ENCODE assay signal across 7 cellular contexts in genomic region chr18:55589625-55590291, GRCh38. TPM values are rescaled to one million over a fixed set of nuclear protein-coding genes. Genes with fewer than 3 reads are reported as not detected.
A peak's percentile ranks its signal among the peaks of the same experiment; 100 is the strongest.
DNase-seq lines count a peak whose midpoint lies in the region; ATAC-seq and TF ChIP-seq lines count a peak whose summit lies in the region.

No MANE protein-coding gene starts in this region.

- no peaks in the 10 kb centered on the region for H3K36me3 ChIP-seq in spleen

- no peak for TF ChIP-seq CTCF in activated B cell treated with CpG ODN at 0.5 μM for 24 hours (IDR thresholded peaks at IDR 0.05)
- peak in 2 of 11 experiments; percentile 24 to 31 for TF ChIP-seq CTCF in spleen (IDR thresholded peaks at IDR 0.05 in 8 of 11, conservative IDR thresholded peaks at IDR 0.05 in 3 of 11)

- H3K9me3 Mint-ChIP-seq in activated B cell treated with CpG ODN at 0.5 μM for 24 hours = no peaks in the 10 kb centered on the region

- H3K9me3 ChIP-seq in spleen = no peaks in the 10 kb centered on the region

- peak overlapping the region; percentile 76 to 93 (median 90) for H3K27ac ChIP-seq in spleen

- peak overlapping the region; percentile 89 for H3K4me3 Mint-ChIP-seq in activated B cell treated with CpG ODN at 0.5 μM for 24 hours

- intact Hi-C loops in activated B cell treated with CpG ODN at 0.5 μM for 24 hours (cut with micrococcal nuclease) (loop anchor here (1.0 to 5.0 kb wide), 9 partner anchors 16 to 1063 kb away; partner anchors contain the start of genes TXNL1 and WDR7), spleen (cut with DNase I; ENCODE audit: low total_unique reads) (loop anchor here (10.0 kb wide), 1 partner anchor 175 kb away; no protein-coding TSS in a partner anchor)

- H3K4me1 ChIP-seq in spleen = peaks cover 0 to 42% (median 21%) of the 10 kb centered on the region in 6 donors

- peak; percentile 72 for ATAC-seq in GM18858 (IDR thresholded peaks at IDR 0.05; ENCODE audit: unreplicated experiment)
- peak; percentile 81 for ATAC-seq in HG03097 (IDR thresholded peaks at IDR 0.05; ENCODE audit: low FRiP score, unreplicated experiment)
- peak; percentile 86 for ATAC-seq in activated B cell treated with CpG ODN at 0.5 μM for 24 hours (ENCODE audit: low read depth)

- H3K27me3 ChIP-seq in spleen (replicated peaks in 1 of 7) = peaks cover 0 to 23% (median 0%) of the 10 kb centered on the region in 7 donors

- CTCF ChIA-PET in activated B cell treated with CpG ODN at 0.5 μM for 24 hours (lab: Charles Lee) = no interaction called here

- TF ChIP-seq POLR2A in spleen (IDR thresholded peaks at IDR 0.05) = peak; percentile 10 to 69 (median 30)

- H3K27ac Mint-ChIP-seq in activated B cell treated with CpG ODN at 0.5 μM for 24 hours = peak overlapping the region; percentile 89

- peak overlapping the region; percentile 18 to 74 (median 52) for H3K4me3 ChIP-seq in spleen

- H3K36me3 Mint-ChIP-seq in activated B cell treated with CpG ODN at 0.5 μM for 24 hours (ENCODE audit: low read depth) = peaks cover 14% of the 10 kb centered on the region

- DNase-seq in NCI-H2196 treated with DMSO at 0.1 percent for 48 hours (lab: John Stamatoyannopoulos, UW; ENCODE audit: unreplicated experiment) = peak; percentile 84
- DNase-seq in activated B cell treated with CpG ODN at 0.5 μM for 24 hours = peak; percentile 84
- peak; percentile 92 for DNase-seq in cerebellum (ENCODE audit: low spot score)
- DNase-seq in islet precursor cell = peak; percentile 97
- DNase-seq in spleen = peak; percentile 98

- 3 to 8% (median 4%) methylated on average over 34 to 37 of the region's 37 CpGs for WGBS in spleen, 5 donors

- peaks cover 4% of the 10 kb centered on the region for H3K27me3 Mint-ChIP-seq in activated B cell treated with CpG ODN at 0.5 μM for 24 hours

- H3K4me1 Mint-ChIP-seq in activated B cell treated with CpG ODN at 0.5 μM for 24 hours = peaks cover 38% of the 10 kb centered on the region

- POLR2A ChIA-PET in activated B cell treated with CpG ODN at 0.5 μM for 24 hours (lab: Charles Lee) = interaction anchor here (0.6 to 1.7 kb wide), 9 partner anchors 10 to 586 kb away, joined by 3 to 23 read pairs (median 4); no protein-coding TSS in a partner anchor

RNA-seq across cellular contexts. Expression of gene TCF4, which starts 1.8 kb away (rescaled TPM):
- total RNA-seq in activated B cell treated with CpG ODN at 0.5 μM for 24 hours (230 and 270 TPM in 2 replicates), cerebellum (549 TPM), spleen (100 to 1,000 TPM; 136 to 200 (median 163) TPM)
- 10 to 100 TPM; 14.6 to 26.3 (median 20.0) TPM for polyA plus RNA-seq in spleen

Comparison
In these comparisons a context has a peak if more than half of its experiments do, and no peak if none do; other contexts are left out.
1. Peak in every context shown above with its lines: DNase-seq, ATAC-seq, H3K4me3 ChIP-seq and H3K27ac ChIP-seq.